Comparison of ENCODE assay signal across 1 cellular context in the genomic region with DNA sequence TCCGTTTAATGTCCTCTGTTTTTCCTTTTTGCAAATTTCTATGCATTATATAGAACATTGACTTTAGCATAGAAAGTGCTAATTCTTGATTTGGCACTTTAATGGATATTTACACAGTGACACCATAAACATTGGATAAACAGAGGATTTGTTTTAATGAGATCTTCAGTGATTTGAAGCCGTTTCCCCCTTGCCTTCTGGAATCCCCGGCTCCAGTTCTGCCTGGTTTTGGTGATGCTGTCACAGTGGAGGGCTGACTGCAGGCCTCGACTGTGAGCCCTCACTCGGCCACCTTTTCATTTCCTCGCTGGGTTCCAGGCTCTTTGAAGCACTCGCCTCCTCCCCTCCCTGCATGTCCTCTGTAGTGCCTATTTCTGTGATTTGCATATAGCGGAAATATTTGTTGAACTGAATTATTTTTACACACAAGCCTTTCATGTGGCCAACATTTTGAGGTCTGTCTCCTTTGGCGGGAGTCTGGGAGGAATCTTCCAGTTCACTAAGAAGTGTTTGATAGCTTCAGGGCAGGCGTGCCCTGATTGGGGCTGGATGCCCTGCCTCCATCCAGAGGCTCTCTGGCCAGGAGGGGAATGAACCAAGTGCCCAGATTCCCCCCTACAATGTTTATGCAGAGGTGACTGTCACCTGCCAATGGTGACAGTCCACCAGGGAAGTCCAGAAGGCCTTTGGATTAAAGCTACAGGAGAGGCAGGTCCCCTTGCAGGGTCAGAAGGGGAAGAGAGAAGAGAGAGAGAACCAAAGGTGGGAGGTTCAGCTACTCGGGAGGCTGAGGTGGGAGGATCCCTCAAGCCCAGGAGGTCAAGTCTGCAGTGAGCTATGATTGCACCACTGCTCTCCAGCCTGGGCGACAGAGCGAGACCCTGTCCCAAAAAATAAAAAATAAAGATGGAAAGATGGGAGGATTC.
TF ChIP-seq lines count a peak whose summit lies in the region.

No MANE protein-coding gene starts in this region.

TF ChIP-seq in SK-N-SH, 30 proteins besides CTCF, POLR2A, EP300 and RAD21:
- no peak for TF ChIP-seq FOXM1 (IDR thresholded peaks at IDR 0.05; ENCODE audit: low read depth)
- TF ChIP-seq, protein P1, sequence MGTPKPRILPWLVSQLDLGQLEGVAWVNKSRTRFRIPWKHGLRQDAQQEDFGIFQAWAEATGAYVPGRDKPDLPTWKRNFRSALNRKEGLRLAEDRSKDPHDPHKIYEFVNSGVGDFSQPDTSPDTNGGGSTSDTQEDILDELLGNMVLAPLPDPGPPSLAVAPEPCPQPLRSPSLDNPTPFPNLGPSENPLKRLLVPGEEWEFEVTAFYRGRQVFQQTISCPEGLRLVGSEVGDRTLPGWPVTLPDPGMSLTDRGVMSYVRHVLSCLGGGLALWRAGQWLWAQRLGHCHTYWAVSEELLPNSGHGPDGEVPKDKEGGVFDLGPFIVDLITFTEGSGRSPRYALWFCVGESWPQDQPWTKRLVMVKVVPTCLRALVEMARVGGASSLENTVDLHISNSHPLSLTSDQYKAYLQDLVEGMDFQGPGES (IDR thresholded peaks at IDR 0.05; ENCODE audit: low read depth, low read length), result no peak
- TF ChIP-seq POLR2AphosphoS5 (IDR thresholded peaks at IDR 0.05; ENCODE audit: low read depth, low read length), result no peak
- TF ChIP-seq RCOR1 (IDR thresholded peaks at IDR 0.05; ENCODE audit: low read length), result no peak
- TF ChIP-seq FOXJ3 (CRISPR knock-in tag; IDR thresholded peaks at IDR 0.05), result no peak
- TF ChIP-seq, protein P2, sequence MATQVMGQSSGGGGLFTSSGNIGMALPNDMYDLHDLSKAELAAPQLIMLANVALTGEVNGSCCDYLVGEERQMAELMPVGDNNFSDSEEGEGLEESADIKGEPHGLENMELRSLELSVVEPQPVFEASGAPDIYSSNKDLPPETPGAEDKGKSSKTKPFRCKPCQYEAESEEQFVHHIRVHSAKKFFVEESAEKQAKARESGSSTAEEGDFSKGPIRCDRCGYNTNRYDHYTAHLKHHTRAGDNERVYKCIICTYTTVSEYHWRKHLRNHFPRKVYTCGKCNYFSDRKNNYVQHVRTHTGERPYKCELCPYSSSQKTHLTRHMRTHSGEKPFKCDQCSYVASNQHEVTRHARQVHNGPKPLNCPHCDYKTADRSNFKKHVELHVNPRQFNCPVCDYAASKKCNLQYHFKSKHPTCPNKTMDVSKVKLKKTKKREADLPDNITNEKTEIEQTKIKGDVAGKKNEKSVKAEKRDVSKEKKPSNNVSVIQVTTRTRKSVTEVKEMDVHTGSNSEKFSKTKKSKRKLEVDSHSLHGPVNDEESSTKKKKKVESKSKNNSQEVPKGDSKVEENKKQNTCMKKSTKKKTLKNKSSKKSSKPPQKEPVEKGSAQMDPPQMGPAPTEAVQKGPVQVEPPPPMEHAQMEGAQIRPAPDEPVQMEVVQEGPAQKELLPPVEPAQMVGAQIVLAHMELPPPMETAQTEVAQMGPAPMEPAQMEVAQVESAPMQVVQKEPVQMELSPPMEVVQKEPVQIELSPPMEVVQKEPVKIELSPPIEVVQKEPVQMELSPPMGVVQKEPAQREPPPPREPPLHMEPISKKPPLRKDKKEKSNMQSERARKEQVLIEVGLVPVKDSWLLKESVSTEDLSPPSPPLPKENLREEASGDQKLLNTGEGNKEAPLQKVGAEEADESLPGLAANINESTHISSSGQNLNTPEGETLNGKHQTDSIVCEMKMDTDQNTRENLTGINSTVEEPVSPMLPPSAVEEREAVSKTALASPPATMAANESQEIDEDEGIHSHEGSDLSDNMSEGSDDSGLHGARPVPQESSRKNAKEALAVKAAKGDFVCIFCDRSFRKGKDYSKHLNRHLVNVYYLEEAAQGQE (IDR thresholded peaks at IDR 0.05; ENCODE audit: low read depth, low read length), result no peak
- no peak for TF ChIP-seq SMC3 (IDR thresholded peaks at IDR 0.05; ENCODE audit: low read depth, low read length)
- no peak for TF ChIP-seq MXI1 (IDR thresholded peaks at IDR 0.05; ENCODE audit: low read depth, low read length)
- TF ChIP-seq CHD2 (IDR thresholded peaks at IDR 0.05; ENCODE audit: low read length, partially characterized antibody), result no peak
- no peak for TF ChIP-seq MEF2A (IDR thresholded peaks at IDR 0.05; ENCODE audit: borderline replicate concordance, low read depth)
- no peak for TF ChIP-seq JUND (IDR thresholded peaks at IDR 0.05)
- TF ChIP-seq, protein P3, sequence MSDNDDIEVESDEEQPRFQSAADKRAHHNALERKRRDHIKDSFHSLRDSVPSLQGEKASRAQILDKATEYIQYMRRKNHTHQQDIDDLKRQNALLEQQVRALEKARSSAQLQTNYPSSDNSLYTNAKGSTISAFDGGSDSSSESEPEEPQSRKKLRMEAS (IDR thresholded peaks at IDR 0.05; ENCODE audit: low read depth), result no peak
- no peak for TF ChIP-seq RXRA (IDR thresholded peaks at IDR 0.05; ENCODE audit: borderline replicate concordance, low read depth)
- TF ChIP-seq, protein P4, sequence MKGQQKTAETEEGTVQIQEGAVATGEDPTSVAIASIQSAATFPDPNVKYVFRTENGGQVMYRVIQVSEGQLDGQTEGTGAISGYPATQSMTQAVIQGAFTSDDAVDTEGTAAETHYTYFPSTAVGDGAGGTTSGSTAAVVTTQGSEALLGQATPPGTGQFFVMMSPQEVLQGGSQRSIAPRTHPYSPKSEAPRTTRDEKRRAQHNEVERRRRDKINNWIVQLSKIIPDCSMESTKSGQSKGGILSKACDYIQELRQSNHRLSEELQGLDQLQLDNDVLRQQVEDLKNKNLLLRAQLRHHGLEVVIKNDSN (IDR thresholded peaks at IDR 0.05; ENCODE audit: borderline replicate concordance, low read depth), result no peak
- no peak for TF ChIP-seq NFIC (IDR thresholded peaks at IDR 0.05; ENCODE audit: borderline replicate concordance)
- no peak for TF ChIP-seq TAF1 (IDR thresholded peaks at IDR 0.05; ENCODE audit: borderline replicate concordance, low read depth, low read length)
- no peak for TF ChIP-seq TEAD4 (IDR thresholded peaks at IDR 0.05; ENCODE audit: borderline replicate concordance, insufficient read depth)
- TF ChIP-seq, protein P5, sequence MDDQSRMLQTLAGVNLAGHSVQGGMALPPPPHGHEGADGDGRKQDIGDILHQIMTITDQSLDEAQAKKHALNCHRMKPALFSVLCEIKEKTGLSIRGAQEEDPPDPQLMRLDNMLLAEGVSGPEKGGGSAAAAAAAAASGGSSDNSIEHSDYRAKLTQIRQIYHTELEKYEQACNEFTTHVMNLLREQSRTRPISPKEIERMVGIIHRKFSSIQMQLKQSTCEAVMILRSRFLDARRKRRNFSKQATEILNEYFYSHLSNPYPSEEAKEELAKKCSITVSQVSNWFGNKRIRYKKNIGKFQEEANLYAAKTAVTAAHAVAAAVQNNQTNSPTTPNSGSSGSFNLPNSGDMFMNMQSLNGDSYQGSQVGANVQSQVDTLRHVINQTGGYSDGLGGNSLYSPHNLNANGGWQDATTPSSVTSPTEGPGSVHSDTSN (IDR thresholded peaks at IDR 0.05), result no peak
- no peak for TF ChIP-seq YY1 (IDR thresholded peaks at IDR 0.05; ENCODE audit: low read depth)
- no peak for TF ChIP-seq GATA2 (CRISPR knock-in tag; IDR thresholded peaks at IDR 0.05)
